1 cellular context compared by ENCODE assay signal in the genomic region with DNA sequence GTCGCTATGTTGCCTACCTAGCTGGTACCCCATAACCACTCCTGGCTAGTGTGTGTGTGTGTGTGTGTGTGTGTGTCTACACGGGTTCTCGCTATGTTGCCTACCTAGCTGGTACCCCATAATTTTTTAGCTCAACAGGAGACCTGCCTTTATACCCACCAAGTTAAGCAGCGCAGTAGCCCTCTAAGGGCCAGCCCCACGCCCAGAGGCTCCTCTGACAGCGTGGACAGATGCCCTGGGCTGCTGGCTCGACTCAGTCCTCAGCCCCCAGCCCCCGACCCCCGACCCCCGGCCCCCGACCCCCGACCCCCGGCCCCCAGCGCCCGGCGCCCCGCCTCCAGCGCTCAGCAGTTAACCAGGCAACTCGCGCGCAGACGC.
TF ChIP-seq lines count a peak whose summit lies in the region.

No MANE protein-coding gene starts in this region.

TF ChIP-seq in HCT116, 20 proteins besides CTCF, POLR2A, EP300 and RAD21 (continued from another document):
- TF ChIP-seq JUND (IDR thresholded peaks at IDR 0.05), result no peak
- TF ChIP-seq EGR1 (IDR thresholded peaks at IDR 0.05; ENCODE audit: low read depth), result no peak
- TF ChIP-seq SP1 (IDR thresholded peaks at IDR 0.05; ENCODE audit: low read depth), result no peak
- no peak for TF ChIP-seq EZH2 (IDR thresholded peaks at IDR 0.05)
- TF ChIP-seq, protein P1, sequence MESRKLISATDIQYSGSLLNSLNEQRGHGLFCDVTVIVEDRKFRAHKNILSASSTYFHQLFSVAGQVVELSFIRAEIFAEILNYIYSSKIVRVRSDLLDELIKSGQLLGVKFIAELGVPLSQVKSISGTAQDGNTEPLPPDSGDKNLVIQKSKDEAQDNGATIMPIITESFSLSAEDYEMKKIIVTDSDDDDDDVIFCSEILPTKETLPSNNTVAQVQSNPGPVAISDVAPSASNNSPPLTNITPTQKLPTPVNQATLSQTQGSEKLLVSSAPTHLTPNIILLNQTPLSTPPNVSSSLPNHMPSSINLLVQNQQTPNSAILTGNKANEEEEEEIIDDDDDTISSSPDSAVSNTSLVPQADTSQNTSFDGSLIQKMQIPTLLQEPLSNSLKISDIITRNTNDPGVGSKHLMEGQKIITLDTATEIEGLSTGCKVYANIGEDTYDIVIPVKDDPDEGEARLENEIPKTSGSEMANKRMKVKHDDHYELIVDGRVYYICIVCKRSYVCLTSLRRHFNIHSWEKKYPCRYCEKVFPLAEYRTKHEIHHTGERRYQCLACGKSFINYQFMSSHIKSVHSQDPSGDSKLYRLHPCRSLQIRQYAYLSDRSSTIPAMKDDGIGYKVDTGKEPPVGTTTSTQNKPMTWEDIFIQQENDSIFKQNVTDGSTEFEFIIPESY (IDR thresholded peaks at IDR 0.05; ENCODE audit: extremely low read depth, insufficient replicate concordance, low read length), result no peak
